Comparison of ENCODE assay signal across 8 cellular contexts in the genomic region with DNA sequence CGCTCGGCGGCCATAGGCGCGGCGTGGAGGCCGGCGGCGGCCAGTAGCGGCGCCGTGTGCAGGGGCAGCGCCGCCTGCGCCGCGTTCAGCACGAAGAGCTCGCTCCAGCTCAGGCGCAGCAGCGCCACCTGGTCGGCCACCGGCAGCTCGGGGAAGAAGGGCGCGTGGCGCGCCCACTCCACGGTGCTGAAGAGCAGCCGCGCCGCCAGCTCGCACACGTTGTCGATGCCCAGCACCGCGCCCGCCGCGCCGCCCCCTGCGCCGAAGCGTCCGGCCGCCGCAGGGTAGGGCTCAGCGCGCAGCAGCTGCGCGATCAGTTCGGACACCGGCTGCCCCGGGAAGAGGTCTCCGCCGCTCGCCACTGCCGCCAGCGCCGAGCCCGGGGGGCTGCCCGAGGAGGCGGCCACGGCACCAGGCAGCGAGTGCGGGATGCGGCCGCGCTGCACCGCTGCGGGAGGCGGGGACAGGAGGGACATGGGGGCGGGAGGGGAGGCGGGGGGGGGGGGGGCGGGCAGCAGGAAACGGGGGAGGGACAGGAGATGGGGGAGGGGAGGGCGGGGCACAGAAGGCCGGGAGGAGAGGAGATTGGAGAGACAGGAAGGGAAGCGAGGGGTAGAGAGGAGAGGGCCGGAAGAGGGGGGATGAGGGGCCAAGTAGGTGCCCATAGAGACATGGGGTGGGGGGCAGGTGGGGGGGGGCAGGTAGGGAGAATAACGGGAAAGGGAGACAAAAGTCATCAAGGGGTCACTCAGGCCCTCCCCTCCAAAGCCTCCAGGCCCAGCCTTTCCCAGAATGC. TPM values are rescaled to one million over a fixed set of nuclear protein-coding genes. Genes with fewer than 3 reads are reported as not detected.
DNase-seq lines count a peak whose midpoint lies in the region; ATAC-seq and TF ChIP-seq lines count a peak whose summit lies in the region.

No MANE protein-coding gene starts in this region.

- peak overlapping the region; percentile 66 for H3K4me3 ChIP-seq in ectodermal cell (ENCODE audit: insufficient read depth, low read depth, low read length)

- H3K4me1 ChIP-seq in ES-I3 (ENCODE audit: insufficient read depth, low read length) (peaks cover 14% of the 10 kb centered on the region), ectodermal cell (ENCODE audit: control insufficient read depth, insufficient read depth, low read length) (peaks cover 10% of the 10 kb centered on the region)

- CTCF ChIA-PET in activated CD8-positive, alpha-beta T cell treated with anti-CD3 and anti-CD28 coated beads for 36 hours (lab: Charles Lee), result interaction anchor here (0.7 to 2.7 kb wide), 17 partner anchors 8 to 615 kb away, joined by 3 to 18 read pairs (median 5); a partner anchor contains a TSS

- H3K9me3 Mint-ChIP-seq in activated CD8-positive, alpha-beta T cell treated with anti-CD3 and anti-CD28 coated beads for 36 hours, result no peaks in the 10 kb centered on the region

- intact Hi-C loops in activated CD8-positive, alpha-beta T cell treated with anti-CD3 and anti-CD28 coated beads for 36 hours (cut with micrococcal nuclease), result no loop called here

- 0 to 1% methylated on average over 70 to 72 of the region's 81 CpGs for WGBS in ectodermal cell, 2 experiments

- H3K9ac ChIP-seq in ES-I3 (ENCODE audit: low read depth, low read length), result peak overlapping the region; percentile 90

- POLR2A ChIA-PET in activated CD8-positive, alpha-beta T cell treated with anti-CD3 and anti-CD28 coated beads for 36 hours (lab: Charles Lee), result interaction anchor here (0.6 to 3.1 kb wide), 6 partner anchors 9 to 694 kb away, joined by 3 to 17 read pairs (median 4); a partner anchor contains a TSS

- H3K4me1 Mint-ChIP-seq in activated CD8-positive, alpha-beta T cell treated with anti-CD3 and anti-CD28 coated beads for 36 hours (ENCODE audit: low read depth), result peaks cover 5% of the 10 kb centered on the region

- peak; percentile 58 for ATAC-seq in HG02610 (IDR thresholded peaks at IDR 0.05; ENCODE audit: unreplicated experiment)
- ATAC-seq in activated CD8-positive, alpha-beta T cell treated with anti-CD3 and anti-CD28 coated beads for 36 hours, result peak; percentile 85

- H3K27ac ChIP-seq in ectodermal cell (ENCODE audit: insufficient read depth, low read depth, low read length, poor library complexity, severe bottlenecking), result peak overlapping the region; percentile 77

- peak; percentile 56 for TF ChIP-seq CTCF in activated CD8-positive, alpha-beta T cell treated with anti-CD3 and anti-CD28 coated beads for 36 hours (IDR thresholded peaks at IDR 0.05)

- no peaks in the 10 kb centered on the region; the same call in 1 of the 2 replicates for H3K36me3 ChIP-seq in ES-I3 (ENCODE audit: insufficient read depth, low read length)
- peaks cover 22% of the 10 kb centered on the region for H3K36me3 ChIP-seq in ectodermal cell (ENCODE audit: control insufficient read depth, insufficient read depth, low read length)

- peak overlapping the region; percentile 81 for H3K4me3 Mint-ChIP-seq in activated CD8-positive, alpha-beta T cell treated with anti-CD3 and anti-CD28 coated beads for 36 hours

- peaks cover 10% of the 10 kb centered on the region for H3K36me3 Mint-ChIP-seq in activated CD8-positive, alpha-beta T cell treated with anti-CD3 and anti-CD28 coated beads for 36 hours (ENCODE audit: low read depth)

- no peaks in the 10 kb centered on the region for H3K27me3 Mint-ChIP-seq in activated CD8-positive, alpha-beta T cell treated with anti-CD3 and anti-CD28 coated beads for 36 hours

- DNase-seq in NCI-H446 treated with DMSO at 0.1 percent for 48 hours (lab: John Stamatoyannopoulos, UW) (peak; percentile 35), medulla oblongata (ENCODE audit: extremely low spot score) (peak; percentile 60), NCI-H526 treated with DMSO at 0.1 percent for 48 hours (lab: John Stamatoyannopoulos, UW) (no peak)
- DNase-seq in activated CD8-positive, alpha-beta T cell treated with anti-CD3 and anti-CD28 coated beads for 36 hours, result peak; percentile 80
- peak; percentile 60 for DNase-seq in stimulated activated CD8-positive, alpha-beta memory T cell treated with anti-CD3 and anti-CD28 coated beads, Interleukin-12 subunit alpha, Interleukin-12 subunit beta, amount 100 ng/mL, for 1 hour (ENCODE audit: low read depth)

- no peaks in the 10 kb centered on the region for H3K27me3 ChIP-seq in ectodermal cell (ENCODE audit: control insufficient read depth, insufficient read depth, low read length, poor library complexity, severe bottlenecking)

- peak overlapping the region; percentile 72 for H3K27ac Mint-ChIP-seq in activated CD8-positive, alpha-beta T cell treated with anti-CD3 and anti-CD28 coated beads for 36 hours

- H3K9me3 ChIP-seq in ES-I3 (ENCODE audit: control insufficient read depth, insufficient read depth, low read length) (no peaks in the 10 kb centered on the region), ectodermal cell (ENCODE audit: control insufficient read depth, low read length) (no peaks in the 10 kb centered on the region)

RNA-seq across cellular contexts. Expression of a gene that starts 9.8 kb away (rescaled TPM):
- 10 to 100 TPM; 20.1 TPM for total RNA-seq in activated CD8-positive, alpha-beta T cell treated with anti-CD3 and anti-CD28 coated beads for 36 hours
- 19.2 TPM for polyA plus RNA-seq in ectodermal cell (2013, experiment 1 of 4)
- 16.3 TPM for polyA plus RNA-seq in ectodermal cell (2013, experiment 2 of 4)
- 12.2 TPM for polyA plus RNA-seq in ectodermal cell (2013, experiment 3 of 4)
- polyA plus RNA-seq in ectodermal cell (2013, experiment 4 of 4), result 16.9 TPM

RNA-seq across cellular contexts. Expression of a gene that starts 9.9 kb away (rescaled TPM):
- 1 to 10 TPM; 7.0 TPM for total RNA-seq in activated CD8-positive, alpha-beta T cell treated with anti-CD3 and anti-CD28 coated beads for 36 hours
- polyA plus RNA-seq in ectodermal cell (2013, experiment 1 of 4), result 32.8 TPM
- polyA plus RNA-seq in ectodermal cell (2013, experiment 2 of 4), result 35.5 TPM
- polyA plus RNA-seq in ectodermal cell (2013, experiment 3 of 4), result 38.3 TPM
- polyA plus RNA-seq in ectodermal cell (2013, experiment 4 of 4), result 36.2 TPM

RNA-seq across cellular contexts. Expression of a gene that starts 20.7 kb away (rescaled TPM):
- 10 to 100 TPM; 26.5 to 27.1 TPM for total RNA-seq in activated CD8-positive, alpha-beta T cell treated with anti-CD3 and anti-CD28 coated beads for 36 hours
- polyA plus RNA-seq in ectodermal cell (2013, experiment 1 of 4), result 17.7 TPM
- 19.2 TPM for polyA plus RNA-seq in ectodermal cell (2013, experiment 2 of 4)
- polyA plus RNA-seq in ectodermal cell (2013, experiment 3 of 4), result 16.9 TPM
- polyA plus RNA-seq in ectodermal cell (2013, experiment 4 of 4), result 21.8 TPM

RNA-seq across cellular contexts. Expression of a gene that starts 28.7 kb away (rescaled TPM):
- total RNA-seq in activated CD8-positive, alpha-beta T cell treated with anti-CD3 and anti-CD28 coated beads for 36 hours, result under 1 TPM in 1 of 2 experiments, not detected in 1; 0.29 TPM
- 0.91 TPM for polyA plus RNA-seq in ectodermal cell (2013, experiment 1 of 4)
- polyA plus RNA-seq in ectodermal cell (2013, experiment 2 of 4), result 1.3 TPM
- 0.75 TPM for polyA plus RNA-seq in ectodermal cell (2013, experiment 3 of 4)
- 0.45 TPM for polyA plus RNA-seq in ectodermal cell (2013, experiment 4 of 4)

RNA-seq across cellular contexts. Expression of a gene that starts 31.4 kb away (rescaled TPM):
- total RNA-seq in activated CD8-positive, alpha-beta T cell treated with anti-CD3 and anti-CD28 coated beads for 36 hours, result 100 to 1,000 TPM; 105 to 106 TPM
- polyA plus RNA-seq in ectodermal cell (2013, experiment 1 of 4), result 129 TPM
- polyA plus RNA-seq in ectodermal cell (2013, experiment 2 of 4), result 116 TPM
- 96.0 TPM for polyA plus RNA-seq in ectodermal cell (2013, experiment 3 of 4)
- polyA plus RNA-seq in ectodermal cell (2013, experiment 4 of 4), result 97.9 TPM
